ENCODE assay signal across 12 cellular contexts in the genomic region with DNA sequence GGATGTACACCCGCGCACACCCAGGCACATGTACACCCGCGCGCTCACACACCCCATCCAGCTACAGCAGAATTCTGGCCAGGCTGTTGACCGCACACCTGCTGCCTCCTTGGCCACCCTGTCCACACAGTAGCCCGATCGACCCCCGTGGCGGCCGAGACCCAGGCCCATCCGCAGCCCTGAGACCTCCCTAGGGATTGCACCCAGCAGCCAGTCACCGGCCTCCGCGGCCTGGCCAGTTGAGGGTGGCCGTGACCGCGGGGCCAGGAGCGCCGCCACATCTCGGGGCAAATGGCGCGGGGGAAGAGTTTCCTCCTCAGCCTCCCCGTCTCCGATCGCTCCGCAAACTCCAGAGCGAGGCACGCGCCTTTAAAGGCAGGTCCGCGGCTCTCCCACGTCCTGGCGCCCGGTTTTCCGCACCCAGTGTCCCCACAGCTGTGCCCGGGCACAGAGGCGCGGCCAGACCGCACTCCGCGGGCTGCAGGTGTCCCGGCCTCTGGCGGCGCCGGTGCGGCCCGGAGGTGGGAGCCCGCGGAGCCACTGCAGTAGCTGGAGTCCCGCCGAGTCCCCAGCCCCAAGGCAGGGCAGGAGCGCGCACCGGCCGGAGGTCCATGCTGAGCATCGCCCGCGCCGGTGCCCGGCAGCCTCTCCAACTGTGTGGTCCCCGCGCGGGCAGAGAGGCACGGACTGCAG. TPM values are rescaled to one million over a fixed set of nuclear protein-coding genes. Genes with fewer than 3 reads are reported as not detected.
DNase-seq lines count a peak whose midpoint lies in the region; ATAC-seq, FAIRE-seq and TF ChIP-seq lines count a peak whose summit lies in the region.
"Had no signal": no experiment of that assay in that cellular context is flagged by ENCODE, and none has a peak within 500 bp of the region (broad histone marks: within the 10 kb centered on the region; RNA-seq: fewer than 3 reads in every experiment).

No MANE protein-coding gene starts in this region.

- peak overlapping the region; percentile 86 for H3K4me3 Mint-ChIP-seq in neural progenitor cell
- H3K4me3 Mint-ChIP-seq in activated naive CD4-positive, alpha-beta T cell treated with anti-CD3 and anti-CD28 coated beads, Interleukin-2, amount 10 ng/mL, durations not matched to agents 7 days and 5 days = no peak overlapping the region
- H3K4me3 Mint-ChIP-seq: activated CD4-positive, alpha-beta T cell treated with anti-CD3 and anti-CD28 coated beads for 36 hours; activated naive CD8-positive, alpha-beta T cell treated with anti-CD3 and anti-CD28 coated beads for 36 hours had no signal

- H2AFZ ChIP-seq in neural progenitor cell (replicated peaks) = peak overlapping the region; percentile 93

- H3K27me3 Mint-ChIP-seq in neural progenitor cell (ENCODE audit: insufficient read depth, low read depth) = peaks cover 23% of the 10 kb centered on the region
- H3K27me3 Mint-ChIP-seq in activated naive CD4-positive, alpha-beta T cell treated with anti-CD3 and anti-CD28 coated beads, Interleukin-2, amount 10 ng/mL, durations not matched to agents 7 days and 5 days = peaks cover 40% of the 10 kb centered on the region

- H3K36me3 ChIP-seq in MG63 (no peaks in the 10 kb centered on the region), esophagus squamous epithelium (no peaks in the 10 kb centered on the region), neural progenitor cell (no peaks in the 10 kb centered on the region), small intestine (ENCODE audit: control insufficient read depth in 2 of 2, insufficient read depth in 2 of 2, low read length in 2 of 2) (no peaks in the 10 kb centered on the region)

- H3K9me3 ChIP-seq in A549 (0 out of 3 replicates have a peak, but pooled peaks cover 2% of the 10 kb centered on the region), MG63 (no peaks in the 10 kb centered on the region), esophagus squamous epithelium (no peaks in the 10 kb centered on the region), neural progenitor cell (ENCODE audit: low read depth) (no peaks in the 10 kb centered on the region), small intestine (ENCODE audit: control insufficient read depth, low read depth) (no peaks in the 10 kb centered on the region)

- ATAC-seq in A549 (peak; percentile 64 to 69), GM19324 (IDR thresholded peaks at IDR 0.05; ENCODE audit: low FRiP score, unreplicated experiment) (no peak), HG02973 (IDR thresholded peaks at IDR 0.05; ENCODE audit: unreplicated experiment) (no peak)
- ATAC-seq: activated CD4-positive, alpha-beta T cell treated with anti-CD3 and anti-CD28 coated beads for 36 hours; naive thymus-derived CD8-positive, alpha-beta T cell; Panc1 had no signal

- no peak overlapping the region for H3K9ac ChIP-seq in neural progenitor cell

- TF ChIP-seq CTCF in A549 (IDR thresholded peaks at IDR 0.05) = no peak
- no peak for TF ChIP-seq CTCF in esophagus squamous epithelium (IDR thresholded peaks at IDR 0.05)
- TF ChIP-seq CTCF in neural progenitor cell (IDR thresholded peaks at IDR 0.05) = no peak

- H3K36me3 Mint-ChIP-seq in neural progenitor cell = peaks cover 2% of the 10 kb centered on the region
- no peaks in the 10 kb centered on the region for H3K36me3 Mint-ChIP-seq in activated naive CD4-positive, alpha-beta T cell treated with anti-CD3 and anti-CD28 coated beads, Interleukin-2, amount 10 ng/mL, durations not matched to agents 7 days and 5 days
- H3K36me3 Mint-ChIP-seq: activated naive CD8-positive, alpha-beta T cell treated with anti-CD3 and anti-CD28 coated beads for 36 hours; naive thymus-derived CD8-positive, alpha-beta T cell had no signal

- peaks cover 10% of the 10 kb centered on the region for H3K9me3 Mint-ChIP-seq in neural progenitor cell
- H3K9me3 Mint-ChIP-seq in activated naive CD4-positive, alpha-beta T cell treated with anti-CD3 and anti-CD28 coated beads, Interleukin-2, amount 10 ng/mL, durations not matched to agents 7 days and 5 days = no peaks in the 10 kb centered on the region
- H3K9me3 Mint-ChIP-seq: activated naive CD8-positive, alpha-beta T cell treated with anti-CD3 and anti-CD28 coated beads for 36 hours; naive thymus-derived CD8-positive, alpha-beta T cell had no signal

- 48% methylated on average over 14 of the region's 65 CpGs for WGBS in A549 (ENCODE audit: missing lambda C conversion rate)
- WGBS in esophagus squamous epithelium, 2 donors = 60 to 100% methylated on average over 2 to 5 of the region's 65 CpGs
- WGBS in small intestine, 3 donors = 8 to 12% (median 11%) methylated on average over 50 to 65 of the region's 65 CpGs

- intact Hi-C loops in esophagus squamous epithelium (cut with DNase I) = loop anchor here (5.0 kb wide), 2 partner anchors 258 to 278 kb away; no protein-coding TSS in a partner anchor

- H3K27ac ChIP-seq in A549 = peak overlapping the region; percentile 25 to 71; a peak in 4 of 6 replicates
- H3K27ac ChIP-seq in esophagus squamous epithelium = no peak overlapping the region
- no peak overlapping the region for H3K27ac ChIP-seq in neural progenitor cell
- H3K27ac ChIP-seq in small intestine (ENCODE audit: low read depth in 1 of 2, low read length in 1 of 2) = no peak overlapping the region

- CTCF ChIA-PET in A549 (lab: Yijun Ruan, JAX) = interaction anchor here (0.8 to 4.0 kb wide), 8 partner anchors 135 to 285 kb away, joined by 3 to 65 read pairs (median 8); partner anchors contain the start of gene ICE1
- CTCF ChIA-PET in activated naive CD4-positive, alpha-beta T cell treated with anti-CD3 and anti-CD28 coated beads, Interleukin-2, amount 10 ng/mL, durations not matched to agents 7 days and 5 days (lab: Charles Lee) = interaction anchor here (0.6 to 1.5 kb wide), 2 partner anchors 199 to 279 kb away, joined by 4 read pairs; no protein-coding TSS in a partner anchor

- no peak for TF ChIP-seq RAD21 in A549 (conservative IDR thresholded peaks at IDR 0.05 in 1 of 2, IDR thresholded peaks at IDR 0.05 in 1 of 2)

- TF ChIP-seq POLR2A in A549 (IDR thresholded peaks at IDR 0.05; ENCODE audit: low read length) (no peak), esophagus squamous epithelium (IDR thresholded peaks at IDR 0.05) (no peak)

- H3K4me2 ChIP-seq in A549 = peak overlapping the region; percentile 98
- peak overlapping the region; percentile 82 for H3K4me2 ChIP-seq in neural progenitor cell

- no peaks in the 10 kb centered on the region for H3K79me2 ChIP-seq in neural progenitor cell (ENCODE audit: low read depth)

- H3K4me3 ChIP-seq in A549 = peak overlapping the region; percentile 52
- peak overlapping the region; percentile 25; the same call in 1 of the 2 replicates for H3K4me3 ChIP-seq in MG63
- H3K4me3 ChIP-seq in esophagus squamous epithelium = peak overlapping the region in 3 of 4 donors; percentile 14 to 51 (median 36)
- H3K4me3 ChIP-seq in neural progenitor cell = peak overlapping the region; percentile 63
- no peak overlapping the region for H3K4me3 ChIP-seq in small intestine (ENCODE audit: low read depth in 1 of 2, low read length in 2 of 2)

- H3F3A ChIP-seq in neural progenitor cell (ENCODE audit: low read depth) = peaks cover 10% of the 10 kb centered on the region

- H4K20me1 ChIP-seq in neural progenitor cell (ENCODE audit: low read depth) = no peaks in the 10 kb centered on the region

- H3K27ac Mint-ChIP-seq in neural progenitor cell = no peak overlapping the region
- H3K27ac Mint-ChIP-seq in activated naive CD4-positive, alpha-beta T cell treated with anti-CD3 and anti-CD28 coated beads, Interleukin-2, amount 10 ng/mL, durations not matched to agents 7 days and 5 days = no peak overlapping the region
- H3K27ac Mint-ChIP-seq: activated CD4-positive, alpha-beta T cell treated with anti-CD3 and anti-CD28 coated beads for 36 hours; activated naive CD8-positive, alpha-beta T cell treated with anti-CD3 and anti-CD28 coated beads for 36 hours; naive thymus-derived CD8-positive, alpha-beta T cell had no signal

- H3K27me3 ChIP-seq in MG63 (peaks cover 31% of the 10 kb centered on the region), esophagus squamous epithelium (peaks cover 0 to 49% (median 10%) of the 10 kb centered on the region in 4 donors), neural progenitor cell (peaks cover 30% of the 10 kb centered on the region), small intestine (ENCODE audit: control insufficient read depth in 2 of 2, insufficient read depth in 2 of 2, low read length in 2 of 2) (peaks cover 8 to 15% of the 10 kb centered on the region in 2 donors)

- TF ChIP-seq EP300 in A549 (IDR thresholded peaks at IDR 0.05) = no peak

- peaks cover 19% of the 10 kb centered on the region for H3K4me1 Mint-ChIP-seq in neural progenitor cell
- H3K4me1 Mint-ChIP-seq in activated naive CD4-positive, alpha-beta T cell treated with anti-CD3 and anti-CD28 coated beads, Interleukin-2, amount 10 ng/mL, durations not matched to agents 7 days and 5 days = peaks cover 7% of the 10 kb centered on the region

- no peak for DNase-seq in A549 (ENCODE audit: low read depth in 1 of 2, low spot score in 1 of 2)
- DNase-seq in MG63 = peak; percentile 18
- DNase-seq in esophagus squamous epithelium (lab: John Stamatoyannopoulos, UW) = no peak
- no peak for DNase-seq in neural progenitor cell (ENCODE audit: low spot score)
- no peak for DNase-seq in small intestine
- no peak for DNase-seq in activated naive CD4-positive, alpha-beta T cell treated with anti-CD3 and anti-CD28 coated beads, Interleukin-2, amount 10 ng/mL, durations not matched to agents 7 days and 5 days
- DNase-seq: activated CD4-positive, alpha-beta T cell treated with anti-CD3 and anti-CD28 coated beads for 36 hours; activated naive CD8-positive, alpha-beta T cell treated with anti-CD3 and anti-CD28 coated beads for 36 hours; naive thymus-derived CD8-positive, alpha-beta T cell had no signal

- FAIRE-seq in A549 (lab: Jason Lieb, UNC) (no peak), small intestine (lab: Jason Lieb, UNC) (no peak)

- POLR2A ChIA-PET in A549 (lab: Yijun Ruan, JAX) = interaction anchor here (2.3 kb wide), 1 partner anchor 282 kb away, joined by 8 read pairs; the partner anchor contains the start of gene ICE1

- H3K4me1 ChIP-seq in A549 (peaks cover 20% of the 10 kb centered on the region), esophagus squamous epithelium (peaks cover 9 to 22% (median 10%) of the 10 kb centered on the region in 3 donors), neural progenitor cell (peaks cover 8% of the 10 kb centered on the region), small intestine (ENCODE audit: control insufficient read depth in 2 of 2, insufficient read depth in 1 of 2, low read depth in 1 of 2, low read length in 1 of 2) (no peaks in the 10 kb centered on the region)

RNA-seq across cellular contexts. Expression of gene ADAMTS16, which starts 0.6 kb away (rescaled TPM):
- 1.0 and 1.4 TPM in 2 replicates for polyA plus RNA-seq in A549 (2011; rRNA removed)
- polyA plus RNA-seq in A549 (2012; cell fraction: cytosol; rRNA removed) = 0.54 and 0.82 TPM in 2 replicates
- polyA plus RNA-seq in A549 (2012; cell fraction: nucleus; rRNA removed) = 1.7 and 2.0 TPM in 2 replicates
- polyA plus RNA-seq in A549 (2017; fragmentation: RNase III; extraction: RNeasy Plus Mini Kit Qiagen cat#74134 plus additional on column Dnase treatment) = 0.71 to 0.83 TPM (median 0.83 TPM) in 3 replicates
- polyA minus RNA-seq in A549 (2011; rRNA and poly(A)+ RNA removed) = 4.5 and 4.9 TPM in 2 replicates
- total RNA-seq in MG63 (2014; rRNA removed; shearing (Covaris generic); ENCODE audit: low replicate concordance) = not detected in 2 replicates
- under 1 TPM in 1 of 4 donors, not detected in 3; 0.19 TPM for total RNA-seq in esophagus squamous epithelium
- total RNA-seq in neural progenitor cell (ENCODE audit: low replicate concordance) = 3.9 and 4.1 TPM in 2 replicates
- polyA plus RNA-seq in small intestine = under 1 TPM in 1 of 3 donors, not detected in 2; 0.06 TPM
- total RNA-seq: activated CD4-positive, alpha-beta T cell treated with anti-CD3 and anti-CD28 coated beads for 36 hours; activated naive CD8-positive, alpha-beta T cell treated with anti-CD3 and anti-CD28 coated beads for 36 hours; naive thymus-derived CD8-positive, alpha-beta T cell had no signal
- polyA plus RNA-seq: naive thymus-derived CD8-positive, alpha-beta T cell had no signal

Comparison
In these comparisons a context has a peak if more than half of its experiments do, and no peak if none do; other contexts are left out.
1. ATAC-seq: peak in A549 (2 of 2); none in GM19324 (single experiment) and HG02973 (single experiment).
2. H3K27ac ChIP-seq: peak in A549 (2 of 2); none in esophagus squamous epithelium (0 of 4), neural progenitor cell (single experiment) and small intestine (0 of 2).
3. H3K4me3 ChIP-seq: peak in A549 (single experiment), MG63 (single experiment), esophagus squamous epithelium (3 of 4) and neural progenitor cell (single experiment); none in small intestine (0 of 2).